ENCODE assay signal across 16 cellular contexts in genomic region chr7:50564171-50564570, GRCh38. TPM values are rescaled to one million over a fixed set of nuclear protein-coding genes. Genes with fewer than 3 reads are reported as not detected.
DNase-seq lines count a peak whose midpoint lies in the region; TF ChIP-seq lines count a peak whose summit lies in the region.
"Had no signal": no experiment of that assay in that cellular context is flagged by ENCODE, and none has a peak within 500 bp of the region (broad histone marks: within the 10 kb centered on the region; RNA-seq: fewer than 3 reads in every experiment).

No MANE protein-coding gene starts in this region.

- H3K9me3 ChIP-seq in Caco-2 (no peaks in the 10 kb centered on the region), duodenal mucosa (ENCODE audit: control insufficient read depth in 1 of 2, low read length in 2 of 2) (no peaks in the 10 kb centered on the region), liver (ENCODE audit: control insufficient read depth in 4 of 4, low read length in 3 of 4) (no peaks in the 10 kb centered on the region), smooth muscle cell (replicated peaks; ENCODE audit: low read depth) (no peaks in the 10 kb centered on the region), neural progenitor cell (ENCODE audit: low read depth) (no peaks in the 10 kb centered on the region)
- H3K9me3 ChIP-seq: BE2C, SJCRH30 had no signal

- H3K4me3 Mint-ChIP-seq in Caco-2 (ENCODE audit: unreplicated experiment) (peak overlapping the region; percentile 92), neural progenitor cell (no peak overlapping the region)
- H3K4me3 Mint-ChIP-seq: CD4-positive, alpha-beta memory T cell had no signal

- H3K27me3 Mint-ChIP-seq in Caco-2 (ENCODE audit: insufficient read depth, unreplicated experiment): no peaks in the 10 kb centered on the region
- H3K27me3 Mint-ChIP-seq in neural progenitor cell (ENCODE audit: insufficient read depth, low read depth): peaks cover 3% of the 10 kb centered on the region

- H3K4me1 ChIP-seq in Caco-2: peaks cover 19% of the 10 kb centered on the region
- peaks cover 22 to 54% of the 10 kb centered on the region in 2 donors for H3K4me1 ChIP-seq in duodenal mucosa (ENCODE audit: control insufficient read depth in 1 of 2, insufficient read depth in 2 of 2, low read length in 2 of 2)
- H3K4me1 ChIP-seq in liver (ENCODE audit: control insufficient read depth in 4 of 4, insufficient read depth in 4 of 4, low read length in 3 of 4): peaks cover 15 to 58% (median 45%) of the 10 kb centered on the region in 4 donors
- no peaks in the 10 kb centered on the region for H3K4me1 ChIP-seq in smooth muscle cell (ENCODE audit: low read depth)
- H3K4me1 ChIP-seq in neural progenitor cell: peaks cover 2% of the 10 kb centered on the region
- H3K4me1 ChIP-seq: SJCRH30 had no signal

- H3K4me2 ChIP-seq in smooth muscle cell (no peak overlapping the region), neural progenitor cell (no peak overlapping the region)

- H3K79me2 ChIP-seq in smooth muscle cell (ENCODE audit: low read depth) (no peaks in the 10 kb centered on the region), neural progenitor cell (ENCODE audit: low read depth) (no peaks in the 10 kb centered on the region)

- BruUV-seq in Caco-2 (replicated peaks; lab: Mats Ljungman, UMichigan): no TSS peak

- CTCF ChIA-PET in Caco-2 (lab: Charles Lee): interaction anchor here (1.3 kb wide), 1 partner anchor 96 kb away, joined by 3 read pairs; no protein-coding TSS in a partner anchor

- H3K36me3 ChIP-seq in Caco-2 (ENCODE audit: control insufficient read depth, insufficient read depth, low read length) (no peaks in the 10 kb centered on the region), duodenal mucosa (ENCODE audit: control insufficient read depth in 1 of 2, insufficient read depth in 2 of 2, low read length in 2 of 2) (no peaks in the 10 kb centered on the region), liver (ENCODE audit: control insufficient read depth in 4 of 4, insufficient read depth in 3 of 4, low read depth in 1 of 4, low read length in 3 of 4) (no peaks in the 10 kb centered on the region), smooth muscle cell (ENCODE audit: low read depth) (no peaks in the 10 kb centered on the region), neural progenitor cell (no peaks in the 10 kb centered on the region)
- H3K36me3 ChIP-seq: BE2C, SJCRH30 had no signal

- POLR2A ChIA-PET in Caco-2 (lab: Charles Lee): no interaction called here

- intact Hi-C loops in Caco-2 (cut with micrococcal nuclease; ENCODE audit: unreplicated experiment): loop anchor here (1.0 to 10.0 kb wide), 4 partner anchors 8 to 1041 kb away; no protein-coding TSS in a partner anchor

- no peaks in the 10 kb centered on the region for H3K27me3 ChIP-seq in Caco-2 (replicated peaks; ENCODE audit: control insufficient read depth, insufficient read depth, low read length)
- H3K27me3 ChIP-seq in duodenal mucosa (ENCODE audit: control insufficient read depth in 1 of 2, insufficient read depth in 2 of 2, low read length in 2 of 2): no peaks in the 10 kb centered on the region
- H3K27me3 ChIP-seq in liver (ENCODE audit: control insufficient read depth in 4 of 4, insufficient read depth in 4 of 4, low read length in 3 of 4): no peaks in the 10 kb centered on the region
- peaks cover 22% of the 10 kb centered on the region for H3K27me3 ChIP-seq in smooth muscle cell (ENCODE audit: low read depth)
- no peaks in the 10 kb centered on the region for H3K27me3 ChIP-seq in neural progenitor cell
- H3K27me3 ChIP-seq: BE2C had no signal

- H4K20me1 ChIP-seq in smooth muscle cell (ENCODE audit: low read depth): no peaks in the 10 kb centered on the region
- H4K20me1 ChIP-seq in neural progenitor cell (ENCODE audit: low read depth): no peaks in the 10 kb centered on the region

- H3K27ac ChIP-seq in duodenal mucosa (ENCODE audit: low read depth, low read length) (no peak overlapping the region), liver (ENCODE audit: low read depth in 1 of 2, low read length in 2 of 2) (peak overlapping the region; percentile 72 to 83), smooth muscle cell (ENCODE audit: low read depth) (no peak overlapping the region), neural progenitor cell (no peak overlapping the region)
- H3K27ac ChIP-seq: SJCRH30 had no signal

- H2AFZ ChIP-seq in smooth muscle cell (ENCODE audit: low read depth): no peak overlapping the region
- H2AFZ ChIP-seq in neural progenitor cell (replicated peaks): no peak overlapping the region

- H3K36me3 Mint-ChIP-seq in Caco-2 (ENCODE audit: insufficient read depth, unreplicated experiment) (peaks cover 19% of the 10 kb centered on the region), neural progenitor cell (no peaks in the 10 kb centered on the region)
- H3K36me3 Mint-ChIP-seq: CD4-positive, alpha-beta memory T cell had no signal

- no peak for TF ChIP-seq RAD21 in liver (IDR thresholded peaks at IDR 0.05)

- 37% methylated on average over 8 of the region's 8 CpGs for WGBS in liver
- 96% methylated on average over 8 of the region's 8 CpGs for WGBS in smooth muscle cell (ENCODE audit: low lambda C conversion rate)

- H3K4me3 ChIP-seq in Caco-2 (ENCODE audit: low read depth, low read length) (peak overlapping the region; percentile 58), duodenal mucosa (ENCODE audit: low read depth in 1 of 2, low read length in 2 of 2) (peak overlapping the region; percentile 82 to 93), liver (ENCODE audit: low read depth in 1 of 3, low read length in 3 of 3) (peak overlapping the region; percentile 21 to 62 (median 31)), smooth muscle cell (peak overlapping the region; percentile 20), neural progenitor cell (no peak overlapping the region)
- H3K4me3 ChIP-seq: SJCRH30 had no signal

- no peak for TF ChIP-seq CTCF in Caco-2 (IDR thresholded peaks at IDR 0.05; ENCODE audit: insufficient read depth in 1 of 2, low read depth in 1 of 2, low read length in 1 of 2, severe bottlenecking in 1 of 2, unreplicated experiment in 1 of 2)
- no peak for TF ChIP-seq CTCF in liver (IDR thresholded peaks at IDR 0.05; ENCODE audit: low read depth, low read length, missing input control)
- TF ChIP-seq CTCF in smooth muscle cell (IDR thresholded peaks at IDR 0.05; ENCODE audit: borderline replicate concordance, insufficient read depth, poor library complexity, severe bottlenecking): no peak
- TF ChIP-seq CTCF in neural progenitor cell (IDR thresholded peaks at IDR 0.05): no peak

- H3K9me3 Mint-ChIP-seq in Caco-2 (ENCODE audit: unreplicated experiment) (no peaks in the 10 kb centered on the region), neural progenitor cell (peaks cover 2% of the 10 kb centered on the region)

- H3K9ac ChIP-seq in duodenal mucosa (ENCODE audit: low read depth in 1 of 2, low read length in 2 of 2) (peak overlapping the region; percentile 48 to 70), liver (ENCODE audit: low read depth in 1 of 2, low read length in 2 of 2) (peak overlapping the region in 1 of 2 donors; percentile 1), smooth muscle cell (ENCODE audit: low read depth) (no peak overlapping the region), neural progenitor cell (no peak overlapping the region)

- H3K27ac Mint-ChIP-seq in Caco-2 (ENCODE audit: unreplicated experiment) (peak overlapping the region; percentile 94), neural progenitor cell (no peak overlapping the region)
- H3K27ac Mint-ChIP-seq: CD4-positive, alpha-beta memory T cell had no signal

- H3F3A ChIP-seq in smooth muscle cell (ENCODE audit: low read depth) (no peaks in the 10 kb centered on the region), neural progenitor cell (ENCODE audit: low read depth) (no peaks in the 10 kb centered on the region)

- DNase-seq in Caco-2 (no peak), smooth muscle cell (lab: John Stamatoyannopoulos, UW; ENCODE audit: unreplicated experiment) (no peak), NCI-H524 (lab: John Stamatoyannopoulos, UW) (no peak), neural progenitor cell (ENCODE audit: low spot score) (no peak)
- no peak for DNase-seq in activated CD4-positive, alpha-beta T cell treated with anti-CD3 and anti-CD28 coated beads, Interleukin-2, amount 50 U/mL, for 48 hours
- DNase-seq: BE2C; CD4-positive, alpha-beta memory T cell; KBM-7; NCI-H1105 treated with DMSO at 0.1 percent for 48 hours; NCI-H187; NCI-H2227 treated with DMSO at 0.1 percent for 48 hours; NCI-H510A treated with DMSO at 0.1 percent for 48 hours; SJCRH30 had no signal

- H3K4me1 Mint-ChIP-seq in Caco-2 (ENCODE audit: low read depth, unreplicated experiment): peaks cover 31% of the 10 kb centered on the region
- peaks cover 20% of the 10 kb centered on the region for H3K4me1 Mint-ChIP-seq in neural progenitor cell
- H3K4me1 Mint-ChIP-seq: CD4-positive, alpha-beta memory T cell had no signal

TF ChIP-seq in liver, 16 proteins besides CTCF, POLR2A, EP300 and RAD21:
- TF ChIP-seq MAX (IDR thresholded peaks at IDR 0.05) (no peak), JUND (IDR thresholded peaks at IDR 0.05) (peak in 1 of 2 donors; percentile 8), RXRA (IDR thresholded peaks at IDR 0.05) (peak; percentile 17 to 61), HNF4A (conservative IDR thresholded peaks at IDR 0.05) (peak; percentile 50 to 71)
TF ChIP-seq in liver: peak in this region for 3.

RNA-seq across cellular contexts. Expression of gene DDC, which starts 1.0 kb away (rescaled TPM):
- total RNA-seq in Caco-2 (2022) (75.9 and 87.0 TPM in 2 replicates), liver (10 to 100 TPM; 47.6 to 74.9 TPM), smooth muscle cell (not detected in 2 replicates), neural progenitor cell (ENCODE audit: low replicate concordance) (not detected in 2 replicates)
- polyA plus RNA-seq in liver (10 to 100 TPM; 27.2 to 69.5 TPM), smooth muscle cell (not detected in 2 replicates)
- total RNA-seq: A172; CD4-positive, alpha-beta memory T cell; SJCRH30 had no signal
- polyA plus RNA-seq: CD4-positive, alpha-beta memory T cell had no signal

Comparison
In these comparisons a context has a peak if more than half of its experiments do, and no peak if none do; other contexts are left out.
1. H3K27ac ChIP-seq: peak in liver (2 of 2); none in duodenal mucosa (single experiment), smooth muscle cell (single experiment) and neural progenitor cell (single experiment).
2. H3K9ac ChIP-seq: peak in duodenal mucosa (2 of 2); none in smooth muscle cell (single experiment) and neural progenitor cell (single experiment).
3. RNA of gene DDC, which starts 1.0 kb away (total RNA-seq): 75.9 to 87.0 TPM in Caco-2 and 47.6 to 74.9 TPM in liver; not detected in smooth muscle cell and not detected in neural progenitor cell; every median in the first group is over 10 times any median in the second.